ENCODE assay signal across 23 cellular contexts in genomic region chr7:117858731-117859130, GRCh38. TPM values are rescaled to one million over a fixed set of nuclear protein-coding genes. Genes with fewer than 3 reads are reported as not detected.
"Had no signal": no experiment of that assay in that cellular context is flagged by ENCODE, and none has a peak within 500 bp of the region (broad histone marks: within the 10 kb centered on the region; RNA-seq: fewer than 3 reads in every experiment).

No MANE protein-coding gene starts in this region.

- H3K27ac ChIP-seq: body of pancreas, gastrocnemius medialis, neutrophil, ovary, prostate gland, right atrium auricular region, thyroid gland, upper lobe of right lung, VCaP had no signal

- H3K4me1 ChIP-seq: body of pancreas, gastrocnemius medialis, prostate gland, thyroid gland, upper lobe of right lung had no signal

- H3K36me3 ChIP-seq: gastrocnemius medialis, neutrophil, ovary, prostate gland, thyroid gland, upper lobe of right lung had no signal

- H3K9me3 ChIP-seq: body of pancreas, gastrocnemius medialis, neutrophil, ovary, prostate gland, right atrium auricular region, thyroid gland, upper lobe of right lung had no signal

- DNase-seq: activated CD4-positive, alpha-beta memory T cell treated with anti-CD3 and anti-CD28 coated beads, Interleukin-2, amount 10 ng/mL, durations not matched to agents 7 days and 5 days; activated CD4-positive, alpha-beta T cell treated with anti-CD3 and anti-CD28 coated beads, Interleukin-2, amount 10 ng/mL, durations not matched to agents 24 days and 14 days; activated CD8-positive, alpha-beta memory T cell treated with anti-CD3 and anti-CD28 coated beads, Interleukin-2, amount 10 ng/mL, durations not matched to agents 7 days and 5 days; activated gamma-delta T cell; activated naive CD4-positive, alpha-beta T cell treated with anti-CD3 and anti-CD28 coated beads, Interleukin-2, amount 50 U/mL, for 16 hours; activated naive CD8-positive, alpha-beta T cell treated with anti-CD3 and anti-CD28 coated beads, Interleukin-2, amount 50 U/mL, for 24 hours; activated T-cell treated with anti-CD3 and anti-CD28 coated beads for 4 hours; body of pancreas; gastrocnemius medialis; hippocampal formation; left cardiac atrium; ovary; stimulated activated CD4-positive, alpha-beta T cell treated with anti-CD3 and anti-CD28 coated beads, Interleukin-12 subunit alpha, Interleukin-12 subunit beta, amount 100 ng/mL, for 4 hours; stimulated activated CD4-positive, alpha-beta T cell treated with anti-CD3 and anti-CD28 coated beads, Interleukin-4, amount 100 ng/mL, for 4 hours; substantia nigra; T-helper 2 cell; thyroid gland; upper lobe of right lung had no signal

- H3K4me3 ChIP-seq: body of pancreas, gastrocnemius medialis, ovary, prostate gland, right atrium auricular region, thyroid gland, upper lobe of right lung had no signal

- ATAC-seq: activated CD4-positive, CD25-positive, alpha-beta regulatory T cell treated with anti-CD3 and anti-CD28 coated beads, Interleukin-2, amount 50 U/mL, for 24 hours; activated CD8-positive, alpha-beta memory T cell treated with anti-CD3 and anti-CD28 coated beads, Interleukin-2, amount 10 ng/mL, durations not matched to agents 7 days and 5 days; activated naive CD8-positive, alpha-beta T cell treated with anti-CD3 and anti-CD28 coated beads, Interleukin-2, amount 50 U/mL, for 24 hours; body of pancreas; gastrocnemius medialis; left cardiac atrium; upper lobe of right lung had no signal

- H3K27me3 ChIP-seq: body of pancreas, gastrocnemius medialis, neutrophil, ovary, right atrium auricular region, thyroid gland, upper lobe of right lung had no signal

RNA-seq across cellular contexts. Expression of gene CTTNBP2, which starts 14.5 kb away (rescaled TPM):
- total RNA-seq: activated CD4-positive, alpha-beta memory T cell treated with anti-CD3 and anti-CD28 coated beads, Interleukin-2, amount 10 ng/mL, durations not matched to agents 7 days and 5 days; activated CD4-positive, alpha-beta T cell treated with anti-CD3 and anti-CD28 coated beads, Interleukin-2, amount 10 ng/mL, durations not matched to agents 24 days and 14 days; activated CD8-positive, alpha-beta memory T cell treated with anti-CD3 and anti-CD28 coated beads, Interleukin-2, amount 10 ng/mL, durations not matched to agents 7 days and 5 days had no signal
